31 cellular contexts compared by ENCODE assay signal in the genomic region with DNA sequence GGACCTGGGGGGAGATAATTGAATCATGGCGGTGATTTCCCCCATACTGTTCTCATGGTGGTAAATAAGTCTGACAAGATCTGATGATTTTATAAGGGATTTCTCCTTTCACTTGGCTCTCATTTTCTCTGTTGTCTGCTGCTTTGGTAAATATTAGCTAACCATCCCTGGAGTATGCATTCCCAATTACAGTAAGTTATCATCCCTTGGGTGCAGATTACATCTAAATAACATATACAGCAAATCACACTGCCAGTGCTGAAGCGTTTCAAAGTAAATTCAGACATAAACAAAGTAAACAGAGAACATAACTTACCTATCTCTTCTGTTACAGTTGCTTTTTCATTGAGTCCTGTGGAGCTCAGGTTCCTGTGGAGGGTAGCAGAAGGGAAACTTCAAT. TPM values are rescaled to one million over a fixed set of nuclear protein-coding genes. Genes with fewer than 3 reads are reported as not detected.
"Had no signal": no experiment of that assay in that cellular context is flagged by ENCODE, and none has a peak within 500 bp of the region (broad histone marks: within the 10 kb centered on the region; RNA-seq: fewer than 3 reads in every experiment).

No MANE protein-coding gene starts in this region.

- H3K4me3 Mint-ChIP-seq: nephron; neural progenitor cell; stimulated activated effector memory CD8-positive, alpha-beta T cell treated with anti-CD3 and anti-CD28 coated beads, Interleukin-12 subunit alpha, Interleukin-12 subunit beta, amount 100 ng/mL, for 72 hours; stimulated activated naive B cell treated with anti-CD40 and anti-IgM and Interleukin-4, amounts not matched to agents 10 μg/mL and 1 μg/mL and 100 μg/mL, for 72 hours; stimulated activated naive CD8-positive, alpha-beta T cell treated with anti-CD3 and anti-CD28 coated beads, Interleukin-15, Interleukin-2, amounts not matched to agents 100 ng/mL and 50 ng/mL, for 24 hours had no signal

- H3K9me3 Mint-ChIP-seq: neural progenitor cell had no signal

- H3K36me3 Mint-ChIP-seq: neural progenitor cell; stimulated activated effector memory CD8-positive, alpha-beta T cell treated with anti-CD3 and anti-CD28 coated beads, Interleukin-12 subunit alpha, Interleukin-12 subunit beta, amount 100 ng/mL, for 72 hours had no signal

- H3K27ac Mint-ChIP-seq: nephron; neural progenitor cell; progenitor cell of endocrine pancreas; stimulated activated effector memory CD8-positive, alpha-beta T cell treated with anti-CD3 and anti-CD28 coated beads, Interleukin-12 subunit alpha, Interleukin-12 subunit beta, amount 100 ng/mL, for 72 hours; stimulated activated naive B cell treated with anti-CD40 and anti-IgM and Interleukin-4, amounts not matched to agents 10 μg/mL and 1 μg/mL and 100 μg/mL, for 72 hours; stimulated activated naive CD8-positive, alpha-beta T cell treated with anti-CD3 and anti-CD28 coated beads, Interleukin-15, Interleukin-2, amounts not matched to agents 100 ng/mL and 50 ng/mL, for 24 hours had no signal

- H3K4me1 Mint-ChIP-seq: stimulated activated effector memory CD8-positive, alpha-beta T cell treated with anti-CD3 and anti-CD28 coated beads, Interleukin-12 subunit alpha, Interleukin-12 subunit beta, amount 100 ng/mL, for 72 hours had no signal

- FAIRE-seq: small intestine, urothelium cell line had no signal

- H3K27ac ChIP-seq: neural progenitor cell, ovary, parathyroid adenoma, psoas muscle, right lobe of liver, sigmoid colon, stomach, thoracic aorta, thyroid gland, tibial nerve, upper lobe of left lung, vagina had no signal

- DNase-seq: occipital lobe; ovary; posterior cingulate gyrus; psoas muscle; right cardiac atrium; right lobe of liver; sigmoid colon; small intestine; stimulated activated CD4-positive, alpha-beta T cell treated with anti-CD3 and anti-CD28 coated beads, Interleukin-15, amount 100 ng/mL, for 24 hours; stimulated activated CD4-positive, alpha-beta T cell treated with anti-CD3 and anti-CD28 coated beads, Interleukin-2, amount 100 ng/mL, for 24 hours; stimulated activated CD4-positive, alpha-beta T cell treated with anti-CD3 and anti-CD28 coated beads, Interleukin-2, amount 100 ng/mL, for 48 hours; stimulated activated CD4-positive, alpha-beta T cell treated with anti-CD3 and anti-CD28 coated beads, Interleukin-4, amount 100 ng/mL, for 24 hours; stimulated activated naive B cell treated with anti-CD40 and anti-IgM and Interleukin-4, amounts not matched to agents 10 μg/mL and 1 μg/mL and 100 μg/mL, for 72 hours; stimulated activated naive CD4-positive, alpha-beta T cell treated with Interleukin-2 at 50 U/mL for 16 hours; stomach; thyroid gland; trophoblast cell; upper lobe of left lung had no signal

RNA-seq across cellular contexts. Expression of gene CD2, which starts 48.1 kb away (rescaled TPM):
- total RNA-seq: occipital lobe, osteoblast, progenitor cell of endocrine pancreas, renal cortical epithelial cell, temporal lobe had no signal
